ENCODE assay signal across 13 cellular contexts in the genomic region with DNA sequence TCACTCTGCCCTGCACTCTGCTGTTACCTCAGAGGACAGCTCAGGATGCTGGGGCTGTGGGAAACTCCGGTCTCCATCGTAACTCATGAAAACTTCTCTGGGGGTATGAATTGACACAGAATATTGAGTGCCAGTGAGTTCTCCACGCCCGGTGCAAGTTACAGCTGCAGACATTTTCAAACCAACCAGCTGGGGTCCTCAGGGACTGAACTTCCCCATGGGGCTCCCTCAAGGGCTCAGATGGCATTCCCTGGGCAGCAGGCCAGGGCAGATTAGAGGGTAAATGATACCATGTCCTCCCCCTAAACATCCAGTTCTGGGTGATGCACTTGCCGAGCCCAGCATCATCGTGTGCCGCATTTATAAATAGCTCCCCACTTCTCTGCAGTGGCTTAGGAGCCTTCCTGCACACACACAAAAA. TPM values are rescaled to one million over a fixed set of nuclear protein-coding genes. Genes with fewer than 3 reads are reported as not detected.
DNase-seq lines count a peak whose midpoint lies in the region; ATAC-seq and TF ChIP-seq lines count a peak whose summit lies in the region.
"Had no signal": no experiment of that assay in that cellular context is flagged by ENCODE, and none has a peak within 500 bp of the region (broad histone marks: within the 10 kb centered on the region; RNA-seq: fewer than 3 reads in every experiment).

No MANE protein-coding gene starts in this region.

- peak overlapping the region; percentile 21 for H3K4me3 ChIP-seq in BE2C (ENCODE audit: low read depth, low read length)
- no peak overlapping the region for H3K4me3 ChIP-seq in colonic mucosa

- H3K9me3 ChIP-seq in BE2C (no peaks in the 10 kb centered on the region), colonic mucosa (no peaks in the 10 kb centered on the region)

- no peaks in the 10 kb centered on the region for H3K36me3 ChIP-seq in BE2C
- no peaks in the 10 kb centered on the region for H3K36me3 ChIP-seq in colonic mucosa

- H3K4me1 ChIP-seq in BE2C (no peaks in the 10 kb centered on the region), colonic mucosa (no peaks in the 10 kb centered on the region)

- CTCF ChIA-PET in activated CD4-positive, alpha-beta T cell treated with anti-CD3 and anti-CD28 coated beads for 36 hours (lab: Charles Lee), result interaction anchor here (1.1 kb wide), 1 partner anchor 9 kb away, joined by 3 read pairs; no protein-coding TSS in a partner anchor

- H3K4me3 Mint-ChIP-seq in activated CD4-positive, alpha-beta T cell treated with anti-CD3 and anti-CD28 coated beads for 36 hours, result no peak overlapping the region
- H3K4me3 Mint-ChIP-seq: activated CD4-positive, alpha-beta T cell treated with anti-CD3 and anti-CD28 coated beads, Interleukin-2, amount 10 ng/mL, durations not matched to agents 24 days and 14 days; CD4-positive, CD25-positive, alpha-beta regulatory T cell had no signal

- no peak overlapping the region for H3K27ac Mint-ChIP-seq in activated CD4-positive, alpha-beta T cell treated with anti-CD3 and anti-CD28 coated beads for 36 hours
- H3K27ac Mint-ChIP-seq: activated CD4-positive, alpha-beta T cell treated with anti-CD3 and anti-CD28 coated beads, Interleukin-2, amount 10 ng/mL, durations not matched to agents 24 days and 14 days had no signal

- POLR2A ChIA-PET in activated CD4-positive, alpha-beta T cell treated with anti-CD3 and anti-CD28 coated beads for 36 hours (lab: Charles Lee), result no interaction called here

- intact Hi-C loops in cardiac septum (cut with DNase I), result loop anchor here (2.0 to 5.0 kb wide), 3 partner anchors 37 to 110 kb away; no protein-coding TSS in a partner anchor
- intact Hi-C loops in activated CD4-positive, alpha-beta T cell treated with anti-CD3 and anti-CD28 coated beads for 36 hours (cut with DNase I, micrococcal nuclease), result no loop called here
- intact Hi-C loops in colonic mucosa (cut with DNase I), result no loop called here

- no peaks in the 10 kb centered on the region for H3K9me3 Mint-ChIP-seq in activated CD4-positive, alpha-beta T cell treated with anti-CD3 and anti-CD28 coated beads for 36 hours (ENCODE audit: low read depth)
- H3K9me3 Mint-ChIP-seq: activated CD4-positive, alpha-beta T cell treated with anti-CD3 and anti-CD28 coated beads, Interleukin-2, amount 10 ng/mL, durations not matched to agents 24 days and 14 days; CD4-positive, CD25-positive, alpha-beta regulatory T cell had no signal

- TF ChIP-seq CTCF in BE2C (IDR thresholded peaks at IDR 0.05; ENCODE audit: low read depth, low read length) (peak; percentile 28), colonic mucosa (IDR thresholded peaks at IDR 0.05) (no peak)

- H3K4me1 Mint-ChIP-seq in activated CD4-positive, alpha-beta T cell treated with anti-CD3 and anti-CD28 coated beads for 36 hours, result no peaks in the 10 kb centered on the region
- H3K4me1 Mint-ChIP-seq: activated CD4-positive, alpha-beta T cell treated with anti-CD3 and anti-CD28 coated beads, Interleukin-2, amount 10 ng/mL, durations not matched to agents 24 days and 14 days; CD4-positive, CD25-positive, alpha-beta regulatory T cell had no signal

- no peak overlapping the region for H3K27ac ChIP-seq in colonic mucosa

- H3K27me3 ChIP-seq in BE2C (no peaks in the 10 kb centered on the region), colonic mucosa (no peaks in the 10 kb centered on the region)

- no peak overlapping the region for H3K9ac ChIP-seq in colonic mucosa (ENCODE audit: low read depth in 2 of 2, low read length in 2 of 2)

- peaks cover 6% of the 10 kb centered on the region for H3K27me3 Mint-ChIP-seq in activated CD4-positive, alpha-beta T cell treated with anti-CD3 and anti-CD28 coated beads for 36 hours

- peak; percentile 39 for ATAC-seq in HG02610 (IDR thresholded peaks at IDR 0.05; ENCODE audit: unreplicated experiment)
- ATAC-seq in HG03025 (IDR thresholded peaks at IDR 0.05; ENCODE audit: low FRiP score, unreplicated experiment), result no peak
- ATAC-seq in activated CD4-positive, alpha-beta T cell treated with anti-CD3 and anti-CD28 coated beads for 36 hours, result no peak
- ATAC-seq: esophagus mucosa, HCT116, left lobe of liver had no signal

- DNase-seq in BE2C (peak; percentile 57), NCI-H2227 (lab: John Stamatoyannopoulos, UW; ENCODE audit: unreplicated experiment) (peak; percentile 68), cardiac septum (ENCODE audit: low spot score) (peak; percentile 86), EL (no peak), colonic mucosa (no peak)
- no peak for DNase-seq in activated CD4-positive, alpha-beta T cell treated with anti-CD3 and anti-CD28 coated beads for 36 hours
- DNase-seq: activated CD4-positive, alpha-beta T cell treated with anti-CD3 and anti-CD28 coated beads, Interleukin-2, amount 10 ng/mL, durations not matched to agents 24 days and 14 days; CD4-positive, CD25-positive, alpha-beta regulatory T cell had no signal

- no peaks in the 10 kb centered on the region for H3K36me3 Mint-ChIP-seq in activated CD4-positive, alpha-beta T cell treated with anti-CD3 and anti-CD28 coated beads for 36 hours (ENCODE audit: low read depth)
- H3K36me3 Mint-ChIP-seq: CD4-positive, CD25-positive, alpha-beta regulatory T cell had no signal

RNA-seq across cellular contexts. Expression of gene CCSAP, which starts 27.8 kb away (rescaled TPM):
- polyA plus RNA-seq in BE2C (2012; ENCODE audit: insufficient read depth, insufficient read length, low read depth), result 3.3 TPM
- total RNA-seq in cardiac septum (5.6 TPM), colonic mucosa (1 to 10 TPM; 5.2 to 6.2 TPM)
- total RNA-seq in activated CD4-positive, alpha-beta T cell treated with anti-CD3 and anti-CD28 coated beads for 36 hours, result 1 to 10 TPM; 7.9 to 8.4 TPM

Comparison
In these comparisons a context has a peak if more than half of its experiments do, and no peak if none do; other contexts are left out.
1. DNase-seq: peak in BE2C (single experiment), NCI-H2227 (single experiment) and cardiac septum (single experiment); none in activated CD4-positive, alpha-beta T cell treated with anti-CD3 and anti-CD28 coated beads for 36 hours (single experiment), EL (single experiment) and colonic mucosa (single experiment).